Comparison of ENCODE assay signal across 13 cellular contexts in genomic region chr22:33519974-33520903, GRCh38.
DNase-seq lines count a peak whose midpoint lies in the region; ATAC-seq and TF ChIP-seq lines count a peak whose summit lies in the region.
"Had no signal": no experiment of that assay in that cellular context is flagged by ENCODE, and none has a peak within 500 bp of the region (broad histone marks: within the 10 kb centered on the region; RNA-seq: fewer than 3 reads in every experiment).

No MANE protein-coding gene starts in this region.

- peaks cover 9% of the 10 kb centered on the region for H3K9me3 Mint-ChIP-seq in activated CD8-positive, alpha-beta memory T cell treated with anti-CD3 and anti-CD28 coated beads, Interleukin-2, amount 10 ng/mL, durations not matched to agents 7 days and 5 days (ENCODE audit: low read depth)

- DNase-seq in GM12864 (ENCODE audit: low read depth) (peak; percentile 15), putamen (ENCODE audit: low spot score) (peak; percentile 47), GDM1 (lab: John Stamatoyannopoulos, UW) (no peak)
- no peak for DNase-seq in activated CD8-positive, alpha-beta memory T cell treated with anti-CD3 and anti-CD28 coated beads, Interleukin-2, amount 10 ng/mL, durations not matched to agents 7 days and 5 days
- DNase-seq: NCI-H1417 treated with DMSO at 0.1 percent for 48 hours had no signal

- H3K36me3 Mint-ChIP-seq in activated CD8-positive, alpha-beta memory T cell treated with anti-CD3 and anti-CD28 coated beads, Interleukin-2, amount 10 ng/mL, durations not matched to agents 7 days and 5 days = no peaks in the 10 kb centered on the region
- H3K36me3 Mint-ChIP-seq: CD4-positive, CD25-positive, alpha-beta regulatory T cell had no signal

- CTCF ChIA-PET in activated CD8-positive, alpha-beta memory T cell treated with anti-CD3 and anti-CD28 coated beads, Interleukin-2, amount 10 ng/mL, durations not matched to agents 7 days and 5 days (lab: Charles Lee) = interaction anchor here (1.3 to 1.4 kb wide), 2 partner anchors 60 to 218 kb away, joined by 3 read pairs; no protein-coding TSS in a partner anchor

- H3F3A ChIP-seq in OCI-LY1 (ENCODE audit: insufficient read depth, low read length) = no peaks in the 10 kb centered on the region

- H3K4me3 Mint-ChIP-seq in activated CD8-positive, alpha-beta memory T cell treated with anti-CD3 and anti-CD28 coated beads, Interleukin-2, amount 10 ng/mL, durations not matched to agents 7 days and 5 days = no peak overlapping the region
- H3K4me3 Mint-ChIP-seq: CD4-positive, CD25-positive, alpha-beta regulatory T cell had no signal

- no peaks in the 10 kb centered on the region for H3K27me3 ChIP-seq in OCI-LY1 (ENCODE audit: insufficient read depth, low read length)
- no peaks in the 10 kb centered on the region for H3K27me3 ChIP-seq in iPS-15b (ENCODE audit: control insufficient read depth, insufficient read depth, low read length)

- no peaks in the 10 kb centered on the region for H3K4me1 Mint-ChIP-seq in activated CD8-positive, alpha-beta memory T cell treated with anti-CD3 and anti-CD28 coated beads, Interleukin-2, amount 10 ng/mL, durations not matched to agents 7 days and 5 days
- H3K4me1 Mint-ChIP-seq: CD4-positive, CD25-positive, alpha-beta regulatory T cell had no signal

- no peak overlapping the region for H2AFZ ChIP-seq in OCI-LY1 (ENCODE audit: low read length)

- peaks cover 9% of the 10 kb centered on the region; the same call in 1 of the 2 replicates for H3K36me3 ChIP-seq in OCI-LY1 (ENCODE audit: insufficient read depth, low read length)
- peaks cover 6% of the 10 kb centered on the region for H3K36me3 ChIP-seq in iPS-15b (ENCODE audit: control insufficient read depth, insufficient read depth, low read length)
- H3K36me3 ChIP-seq: HAP-1 had no signal

- no peak for ATAC-seq in activated CD8-positive, alpha-beta memory T cell treated with anti-CD3 and anti-CD28 coated beads, Interleukin-2, amount 10 ng/mL, durations not matched to agents 7 days and 5 days
- ATAC-seq in HG03565 (IDR thresholded peaks at IDR 0.05; ENCODE audit: unreplicated experiment) (no peak), GM21825 (IDR thresholded peaks at IDR 0.05; ENCODE audit: unreplicated experiment) (no peak)

- H3K9me3 ChIP-seq in OCI-LY1 (ENCODE audit: low read length) = peaks cover 4% of the 10 kb centered on the region; the same call in 1 of the 2 replicates
- H3K9me3 ChIP-seq in iPS-15b (ENCODE audit: control insufficient read depth, insufficient read depth, low read length) = no peaks in the 10 kb centered on the region
- H3K9me3 ChIP-seq: HAP-1 had no signal

- no peaks in the 10 kb centered on the region for H3K27me3 Mint-ChIP-seq in activated CD8-positive, alpha-beta memory T cell treated with anti-CD3 and anti-CD28 coated beads, Interleukin-2, amount 10 ng/mL, durations not matched to agents 7 days and 5 days
- H3K27me3 Mint-ChIP-seq: CD4-positive, CD25-positive, alpha-beta regulatory T cell had no signal

- no peaks in the 10 kb centered on the region for H4K20me1 ChIP-seq in OCI-LY1 (ENCODE audit: insufficient read depth, low read length)

- H3K79me2 ChIP-seq in OCI-LY1 (ENCODE audit: insufficient read depth, low read length) = no peaks in the 10 kb centered on the region

- H3K4me1 ChIP-seq in OCI-LY1 (ENCODE audit: insufficient read depth, low read length, severe bottlenecking) (peaks cover 23% of the 10 kb centered on the region), iPS-15b (ENCODE audit: control insufficient read depth, insufficient read depth, low read length) (no peaks in the 10 kb centered on the region)
- H3K4me1 ChIP-seq: HAP-1 had no signal

- no peak for TF ChIP-seq CTCF in GM12864 (IDR thresholded peaks at IDR 0.05; ENCODE audit: low read depth, low read length, missing control alignments)
- no peak for TF ChIP-seq CTCF in OCI-LY1 (IDR thresholded peaks at IDR 0.05; ENCODE audit: low read length)

- H3K4me2 ChIP-seq in OCI-LY1 (ENCODE audit: low read length) = no peak overlapping the region

- H3K4me3 ChIP-seq in GM12864 (ENCODE audit: low read depth, low read length) (no peak overlapping the region), OCI-LY1 (ENCODE audit: low read depth, low read length, poor library complexity, severe bottlenecking) (no peak overlapping the region), iPS-15b (ENCODE audit: low read depth, low read length) (no peak overlapping the region)
- H3K4me3 ChIP-seq: A549, HAP-1, SK-N-MC had no signal

- no peak overlapping the region for H3K27ac Mint-ChIP-seq in activated CD8-positive, alpha-beta memory T cell treated with anti-CD3 and anti-CD28 coated beads, Interleukin-2, amount 10 ng/mL, durations not matched to agents 7 days and 5 days
- H3K27ac Mint-ChIP-seq: CD4-positive, CD25-positive, alpha-beta regulatory T cell had no signal

- H3K9me2 ChIP-seq in OCI-LY1 (ENCODE audit: low read depth, low read length) = no peaks in the 10 kb centered on the region

- no peak overlapping the region for H3K9ac ChIP-seq in OCI-LY1 (ENCODE audit: low read length)
- peak overlapping the region; percentile 24 for H3K9ac ChIP-seq in iPS-15b (ENCODE audit: low read depth, low read length)

- H3K27ac ChIP-seq in OCI-LY1 (ENCODE audit: low read depth, low read length, poor library complexity, severe bottlenecking) = peak overlapping the region; percentile 50
- H3K27ac ChIP-seq: SK-N-MC had no signal

Comparison
In these comparisons a context has a peak if more than half of its experiments do, and no peak if none do; other contexts are left out.
1. DNase-seq: peak in GM12864 (single experiment) and putamen (single experiment); none in activated CD8-positive, alpha-beta memory T cell treated with anti-CD3 and anti-CD28 coated beads, Interleukin-2, amount 10 ng/mL, durations not matched to agents 7 days and 5 days (single experiment) and GDM1 (single experiment).